In the genomic region with DNA sequence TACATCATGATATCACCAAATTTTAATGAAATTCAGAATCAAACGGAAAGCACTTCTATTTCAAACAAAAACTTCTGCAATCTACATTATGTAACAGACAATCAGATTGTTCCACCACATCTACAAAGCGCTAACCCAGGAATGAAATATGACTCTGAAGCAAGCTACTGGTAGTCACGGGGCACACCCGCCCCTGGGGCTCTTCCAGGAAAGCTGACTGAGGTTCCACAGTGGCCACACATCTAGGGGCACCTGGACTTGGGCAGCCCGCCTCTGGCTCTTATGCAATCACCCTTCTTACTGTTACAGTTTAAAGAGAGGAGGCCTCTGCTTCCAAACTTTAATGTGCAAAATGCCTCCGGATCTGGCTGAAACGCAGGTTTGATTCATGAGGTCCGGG, we compare ENCODE assay signal across 9 cellular contexts. TPM values are rescaled to one million over a fixed set of nuclear protein-coding genes. Genes with fewer than 3 reads are reported as not detected.
DNase-seq lines count a peak whose midpoint lies in the region; ATAC-seq and TF ChIP-seq lines count a peak whose summit lies in the region.
"Had no signal": no experiment of that assay in that cellular context is flagged by ENCODE, and none has a peak within 500 bp of the region (broad histone marks: within the 10 kb centered on the region; RNA-seq: fewer than 3 reads in every experiment).

No MANE protein-coding gene starts in this region.

- H3K4me1 ChIP-seq in RWPE2 (ENCODE audit: insufficient read depth, poor library complexity, severe bottlenecking) (peaks cover 27% of the 10 kb centered on the region), mucosa of stomach (ENCODE audit: control insufficient read depth, insufficient read depth, low read length) (peaks cover 23% of the 10 kb centered on the region), aorta (ENCODE audit: control insufficient read depth in 1 of 2, insufficient read depth in 2 of 2, low read length in 2 of 2) (peaks cover 0 to 3% of the 10 kb centered on the region in 2 donors)

- DNase-seq in NCI-H1436 (lab: John Stamatoyannopoulos, UW) = peak; percentile 4
- DNase-seq in NCI-H1436 treated with DMSO at 0.1 percent for 48 hours (lab: John Stamatoyannopoulos, UW) = no peak
- DNase-seq in RWPE2 (ENCODE audit: low spot score) = peak; percentile 86
- DNase-seq in endothelial cell (ENCODE audit: low spot score) = no peak
- peak; percentile 88 to 89 for DNase-seq in aorta
- DNase-seq in NCI-H2081 (lab: John Stamatoyannopoulos, UW) = no peak
- no peak for DNase-seq in cerebellum (ENCODE audit: low spot score)

- no peaks in the 10 kb centered on the region for H3K36me3 Mint-ChIP-seq in endothelial cell (ENCODE audit: low read depth, unreplicated experiment)

- H3K4me1 Mint-ChIP-seq in endothelial cell (ENCODE audit: unreplicated experiment) = peaks cover 61% of the 10 kb centered on the region

- H3K27me3 ChIP-seq in RWPE2 (ENCODE audit: insufficient read depth, poor library complexity, severe bottlenecking) (no peaks in the 10 kb centered on the region), mucosa of stomach (ENCODE audit: control insufficient read depth, insufficient read depth, low read length) (no peaks in the 10 kb centered on the region), aorta (ENCODE audit: control insufficient read depth in 1 of 2, insufficient read depth in 2 of 2, low read length in 1 of 2) (no peaks in the 10 kb centered on the region)

- H3K9me3 ChIP-seq in RWPE2 (ENCODE audit: severe bottlenecking) = no peaks in the 10 kb centered on the region
- no peaks in the 10 kb centered on the region for H3K9me3 ChIP-seq in mucosa of stomach (ENCODE audit: control insufficient read depth, low read length)
- no peaks in the 10 kb centered on the region for H3K9me3 ChIP-seq in aorta (ENCODE audit: control insufficient read depth, low read length)

- H3K27ac ChIP-seq in RWPE2 (ENCODE audit: poor library complexity, severe bottlenecking) = peak overlapping the region; percentile 72
- peak overlapping the region; percentile 68 to 94 for H3K27ac ChIP-seq in aorta (ENCODE audit: low read depth in 1 of 2, low read length in 2 of 2)
- H3K27ac ChIP-seq: VCaP had no signal

- intact Hi-C loops in aorta (cut with DNase I) = no loop called here

- H3K4me3 ChIP-seq in RWPE2 (ENCODE audit: severe bottlenecking) = no peak overlapping the region
- H3K4me3 ChIP-seq in mucosa of stomach (ENCODE audit: low read length) = no peak overlapping the region
- no peak overlapping the region for H3K4me3 ChIP-seq in aorta (ENCODE audit: low read length in 2 of 2)

- H3K4me3 Mint-ChIP-seq in endothelial cell (ENCODE audit: unreplicated experiment) = peak overlapping the region; percentile 82

- H3K36me3 ChIP-seq in RWPE2 (ENCODE audit: low read depth) (peaks cover 3% of the 10 kb centered on the region; the same call in 1 of the 2 replicates), mucosa of stomach (ENCODE audit: control insufficient read depth, insufficient read depth, low read length) (no peaks in the 10 kb centered on the region), aorta (ENCODE audit: control insufficient read depth in 1 of 2, insufficient read depth in 2 of 2, low read length in 1 of 2) (no peaks in the 10 kb centered on the region)

- H3K27me3 Mint-ChIP-seq in endothelial cell (ENCODE audit: unreplicated experiment) = peaks cover 2% of the 10 kb centered on the region

- H3K9ac ChIP-seq in mucosa of stomach (ENCODE audit: low read length) = peak overlapping the region; percentile 42

- 18% methylated on average over 8 of the region's 8 CpGs for WGBS in aorta, 2 donors

- TF ChIP-seq CTCF in RWPE2 (IDR thresholded peaks at IDR 0.05; ENCODE audit: poor library complexity, severe bottlenecking) (no peak), endothelial cell (IDR thresholded peaks at IDR 0.05; ENCODE audit: unreplicated experiment) (no peak)

- peak; percentile 81 for ATAC-seq in RWPE2 (ENCODE audit: low read depth)
- peak; percentile 77 for ATAC-seq in aorta (ENCODE audit: low FRiP score)

- peak overlapping the region; percentile 99 for H3K27ac Mint-ChIP-seq in endothelial cell (ENCODE audit: unreplicated experiment)

- no peaks in the 10 kb centered on the region for H3K9me3 Mint-ChIP-seq in endothelial cell (ENCODE audit: unreplicated experiment)

RNA-seq across cellular contexts. Expression of a gene that starts 27.5 kb away (rescaled TPM):
- total RNA-seq in endothelial cell (ENCODE audit: unreplicated experiment) (50.4 TPM), aorta (10 to 100 TPM; 32.5 to 42.5 TPM), cerebellum (45.1 TPM)
- polyA plus RNA-seq in aorta = 10 to 100 TPM in 1 of 2 donors, 1 to 10 TPM in 1; 6.6 to 23.1 TPM

Comparison
In these comparisons a context has a peak if more than half of its experiments do, and no peak if none do; other contexts are left out.
1. DNase-seq: peak in NCI-H1436 (single experiment), RWPE2 (single experiment) and aorta (2 of 2); none in NCI-H1436 treated with DMSO at 0.1 percent for 48 hours (single experiment), endothelial cell (single experiment), NCI-H2081 (0 of 2) and cerebellum (single experiment).